ENCODE assay signal across 30 cellular contexts in genomic region chr20:2242678-2243077, GRCh38. TPM values are rescaled to one million over a fixed set of nuclear protein-coding genes. Genes with fewer than 3 reads are reported as not detected.
A peak's percentile ranks its signal among the peaks of the same experiment; 100 is the strongest.
DNase-seq lines count a peak whose midpoint lies in the region; ATAC-seq, FAIRE-seq and TF ChIP-seq lines count a peak whose summit lies in the region.
"Had no signal": no experiment of that assay in that cellular context is flagged by ENCODE, and none has a peak within 500 bp of the region (broad histone marks: within the 10 kb centered on the region; RNA-seq: fewer than 3 reads in every experiment).

No MANE protein-coding gene starts in this region.

- no peaks in the 10 kb centered on the region for H3K79me2 ChIP-seq in H1 (ENCODE audit: control insufficient read depth in 1 of 2, insufficient read depth in 2 of 2, low read length in 2 of 2)

- H3K27me3 ChIP-seq in H1 (replicated peaks in 1 of 4; ENCODE audit: control insufficient read depth in 3 of 4, extremely low read depth in 1 of 4, insufficient read depth in 3 of 4, low read length in 3 of 4): no peaks in the 10 kb centered on the region
- H3K27me3 ChIP-seq: BE2C, BLaER1 had no signal

- ATAC-seq in left lobe of liver: peak; percentile 91
- ATAC-seq: GM12878 had no signal

- no peak overlapping the region for H2BK120ac ChIP-seq in H1 (replicated peaks; ENCODE audit: low read depth, low read length)

- no peak overlapping the region for H3K23ac ChIP-seq in H1 (ENCODE audit: insufficient read length)

- H3K9ac ChIP-seq in H1 (replicated peaks in 1 of 4; ENCODE audit: extremely low read depth in 1 of 4, low read depth in 3 of 4, low read length in 3 of 4): no peak overlapping the region
- H3K9ac ChIP-seq: BLaER1 had no signal

- CTCF ChIA-PET in H1 (lab: Charles Lee; ENCODE audit: partially characterized antibody): interaction anchor here (0.6 to 1.6 kb wide), 2 partner anchors 22 to 261 kb away, joined by 3 read pairs; no protein-coding TSS in a partner anchor

- no peaks in the 10 kb centered on the region; the same call in 1 of the 2 replicates for H3K23me2 ChIP-seq in H1 (ENCODE audit: low read depth, low read length)

- WGBS in H1 (ENCODE audit: extremely low coverage in 1 of 2, insufficient coverage in 1 of 2, insufficient read length in 1 of 2, insufficient replicate concordance in 2 of 2, low coverage in 1 of 2, low lambda C conversion rate in 2 of 2, missing lambda C conversion rate in 1 of 2), 2 experiments: 87% methylated on average over 2 of the region's 2 CpGs; no CpG with 5 or more reads in 1 of the 2 experiments

- H3K27ac ChIP-seq in H1 (ENCODE audit: low read depth, low read length): no peak overlapping the region
- H3K27ac ChIP-seq: BLaER1 had no signal

- no peak overlapping the region for H4K91ac ChIP-seq in H1 (replicated peaks; ENCODE audit: insufficient read length, low read length)

- H4K5ac ChIP-seq in H1 (ENCODE audit: insufficient read length, low read depth, low read length): no peak overlapping the region

- no peak overlapping the region for H3K4me2 ChIP-seq in H1 (ENCODE audit: insufficient read depth in 1 of 2, low read depth in 2 of 2, low read length in 2 of 2)
- H3K4me2 ChIP-seq: BLaER1 had no signal

- no peak overlapping the region for H3K18ac ChIP-seq in H1 (ENCODE audit: extremely low read depth, low read length)

- no peaks in the 10 kb centered on the region for H4K20me1 ChIP-seq in H1 (replicated peaks in 1 of 2; ENCODE audit: control insufficient read depth in 1 of 2, insufficient read depth in 2 of 2, low read length in 2 of 2)
- H4K20me1 ChIP-seq: BLaER1 had no signal

- H2BK15ac ChIP-seq in H1 (ENCODE audit: low read length): no peak overlapping the region

- H2BK12ac ChIP-seq in H1 (ENCODE audit: low read depth, low read length): no peak overlapping the region

- H3K36me3 ChIP-seq in H1 (ENCODE audit: control insufficient read depth in 2 of 4, insufficient read depth in 4 of 4, low read length in 3 of 4): no peaks in the 10 kb centered on the region
- H3K36me3 ChIP-seq: BE2C, BLaER1 had no signal

- no peak for FAIRE-seq in H1 (lab: Jason Lieb, UNC)
- FAIRE-seq: A204.1, GM12878, GM12892, GM18507 had no signal

- H2AK5ac ChIP-seq in H1 (ENCODE audit: low read depth, low read length): no peak overlapping the region

- H3K4ac ChIP-seq in H1 (replicated peaks; ENCODE audit: insufficient read length, low read depth, low read length): no peak overlapping the region

- peaks cover 13 to 23% (median 17%) of the 10 kb centered on the region in 4 experiments for H3K4me1 ChIP-seq in H1 (replicated peaks in 1 of 4; ENCODE audit: control insufficient read depth in 3 of 4, insufficient read depth in 4 of 4, low read length in 3 of 4)
- H3K4me1 ChIP-seq: BE2C had no signal

- H4K8ac ChIP-seq in H1 (ENCODE audit: extremely low read depth, insufficient read depth, low read length): no peak overlapping the region

- TF ChIP-seq EP300 in H1 (IDR thresholded peaks at IDR 0.05; ENCODE audit: borderline replicate concordance in 1 of 2, low read depth in 2 of 2, low read length in 2 of 2): no peak

- no peaks in the 10 kb centered on the region for H3K9me3 ChIP-seq in H1 (ENCODE audit: insufficient read depth in 2 of 2, low read depth in 1 of 2, low read length in 1 of 2)
- H3K9me3 ChIP-seq: BE2C, BLaER1 had no signal

- no peak overlapping the region for H3K56ac ChIP-seq in H1 (replicated peaks; ENCODE audit: insufficient read length, low read depth, low read length)

- TF ChIP-seq RAD21 in H1 (IDR thresholded peaks at IDR 0.05 in 1 of 2, conservative IDR thresholded peaks at IDR 0.05 in 1 of 2; ENCODE audit: low read depth in 2 of 2, low read length in 2 of 2): no peak

- no peak overlapping the region for H2BK20ac ChIP-seq in H1 (ENCODE audit: low read length)

- TF ChIP-seq CTCF in H1 (IDR thresholded peaks at IDR 0.05; ENCODE audit: control extremely low read depth in 1 of 3, insufficient read depth in 1 of 3, low read depth in 1 of 3, low read length in 3 of 3): no peak

- TF ChIP-seq POLR2A in H1 (IDR thresholded peaks at IDR 0.05; ENCODE audit: control extremely low read depth in 1 of 2, low read depth in 2 of 2, low read length in 2 of 2): no peak

- DNase-seq in NCI-H82 (lab: John Stamatoyannopoulos, UW) (peak; percentile 9), NCI-H82 treated with DMSO at 0.1 percent for 48 hours (lab: John Stamatoyannopoulos, UW; ENCODE audit: unreplicated experiment) (no peak), H1 (ENCODE audit: low read depth in 1 of 2, low spot score in 2 of 2) (no peak), left lobe of liver (ENCODE audit: low spot score) (no peak), NCI-H748 treated with DMSO at 0.1 percent for 48 hours (lab: John Stamatoyannopoulos, UW) (no peak), NOMO-1 treated with DMSO at 0.1 percent for 48 hours (lab: John Stamatoyannopoulos, UW; ENCODE audit: unreplicated experiment) (no peak)
- DNase-seq: 8988T; ACHN; BE2C; C1 segment of cervical spinal cord; CD4-positive, alpha-beta memory T cell; CD4-positive, CD25-positive, alpha-beta regulatory T cell; CD8-positive, alpha-beta memory T cell; COR-L47; DMS 273 treated with DMSO at 0.1 percent for 48 hours; DMS153; DMS53; DMS79; DND-41; EL; GDM1 had no signal

- no peak overlapping the region for H3K4me3 ChIP-seq in H1 (ENCODE audit: extremely low read depth in 1 of 4, insufficient read depth in 2 of 4, low read depth in 3 of 4, low read length in 4 of 4)
- H3K4me3 ChIP-seq: BLaER1, GM12878 had no signal

- no peaks in the 10 kb centered on the region for H3K79me1 ChIP-seq in H1 (ENCODE audit: low read depth, low read length)

- POLR2A ChIA-PET in H1 (lab: Charles Lee; ENCODE audit: partially characterized antibody): no interaction called here

- no peak overlapping the region for H3K14ac ChIP-seq in H1 (ENCODE audit: insufficient read length)

- H2BK5ac ChIP-seq in H1 (ENCODE audit: low read depth, low read length): no peak overlapping the region

- H2AFZ ChIP-seq in H1 (ENCODE audit: low read length): 0 out of 2 replicates have a peak overlapping the region, but pooled peaks have one; percentile 16

TF ChIP-seq in H1, 55 proteins besides CTCF, POLR2A, EP300 and RAD21:
- TF ChIP-seq BRCA1 (IDR thresholded peaks at IDR 0.05; ENCODE audit: low read depth, low read length): no peak
- no peak for TF ChIP-seq CTBP2 (IDR thresholded peaks at IDR 0.05; ENCODE audit: borderline replicate concordance, insufficient read depth, insufficient read length, low read length)
- TF ChIP-seq EZH2 (IDR thresholded peaks at IDR 0.05; ENCODE audit: low read depth, low read length, severe bottlenecking): no peak
- TF ChIP-seq SRF (IDR thresholded peaks at IDR 0.05; ENCODE audit: low read depth, low read length): no peak
- TF ChIP-seq CEBPB (IDR thresholded peaks at IDR 0.05; ENCODE audit: low read depth, low read length): no peak
- TF ChIP-seq BACH1 (IDR thresholded peaks at IDR 0.05; ENCODE audit: low read length): no peak
- no peak for TF ChIP-seq ATF3 (IDR thresholded peaks at IDR 0.05; ENCODE audit: insufficient read depth, low read depth, low read length)
- no peak for TF ChIP-seq ASH2L (IDR thresholded peaks at IDR 0.05; ENCODE audit: low read length)
- TF ChIP-seq RBBP5 (IDR thresholded peaks at IDR 0.05; ENCODE audit: borderline replicate concordance, low read depth, low read length): no peak
- TF ChIP-seq SIRT6 (IDR thresholded peaks at IDR 0.05; ENCODE audit: low read length): no peak
- no peak for TF ChIP-seq TEAD4 (IDR thresholded peaks at IDR 0.05; ENCODE audit: low read depth, low read length)
- TF ChIP-seq SP4 (IDR thresholded peaks at IDR 0.05; ENCODE audit: low read length): no peak

RNA-seq across cellular contexts. Expression of gene TGM3, which starts 53.1 kb away (rescaled TPM):
- total RNA-seq in H1 (2021; fragmentation: NEBNext Ultra II Directional; extraction: Animal tissue kit (Norgen Biotek cat#: 25700)): not detected in 2 replicates
- 0.08 and 0.12 TPM in 2 replicates for polyA plus RNA-seq in H1 (2011; rRNA removed)
- polyA plus RNA-seq in H1 (2011; cell fraction: cytosol; rRNA removed): 0.14 TPM
- 0.13 TPM for polyA plus RNA-seq in H1 (2011; cell fraction: nucleus; rRNA removed)
- polyA plus RNA-seq in H1 (2012, experiment 1 of 2): 0.07 to 0.15 TPM in 2 of 4 replicates, not detected in the others
- polyA plus RNA-seq in H1 (2012, experiment 2 of 2): 0.08 TPM
- 0.08 TPM for polyA plus RNA-seq in H1 (2013, experiment 1 of 2)
- 0.06 TPM for polyA plus RNA-seq in H1 (2013, experiment 2 of 2)
- polyA minus RNA-seq in H1 (2011; rRNA and poly(A)+ RNA removed): 0.05 and 0.79 TPM in 2 replicates
- polyA minus RNA-seq in H1 (2011; cell fraction: cytosol; rRNA and poly(A)+ RNA removed): not detected
- not detected for polyA minus RNA-seq in H1 (2011; cell fraction: nucleus; rRNA and poly(A)+ RNA removed)
- 0.25 TPM for total RNA-seq in left lobe of liver
- total RNA-seq: CD4-positive, alpha-beta memory T cell; CD4-positive, CD25-positive, alpha-beta regulatory T cell; CD8-positive, alpha-beta memory T cell; Daoy; G401; GM12878 had no signal
- polyA plus RNA-seq: AG04450; CD14-positive monocyte; CD4-positive, alpha-beta memory T cell; CD4-positive, CD25-positive, alpha-beta regulatory T cell; CD8-positive, alpha-beta memory T cell; GM12878 had no signal
